In the genomic region with DNA sequence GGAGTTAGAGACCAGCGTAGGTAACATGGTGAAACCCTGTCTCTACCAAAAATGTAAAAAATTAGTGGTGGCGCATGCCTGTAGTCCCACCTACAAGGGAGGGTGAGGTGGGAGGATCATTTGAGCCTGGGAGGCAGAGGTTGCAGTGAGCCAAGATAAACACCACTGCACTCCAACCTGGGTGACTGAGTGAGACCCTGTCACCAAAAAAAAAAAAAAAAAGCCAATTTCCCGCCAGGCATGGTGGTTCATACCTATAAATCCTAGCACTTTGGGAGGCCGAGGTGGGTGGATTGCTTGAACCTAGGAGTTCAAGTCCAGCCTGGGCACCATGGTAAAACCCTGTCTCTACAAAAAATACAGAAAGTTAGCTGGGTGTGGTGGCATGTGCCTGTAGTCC, we compare ENCODE assay signal across 10 cellular contexts.
"Had no signal": no experiment of that assay in that cellular context is flagged by ENCODE, and none has a peak within 500 bp of the region (broad histone marks: within the 10 kb centered on the region; RNA-seq: fewer than 3 reads in every experiment).

No MANE protein-coding gene starts in this region.

- H3K9me3 Mint-ChIP-seq: H9, HFFc6 had no signal

- H3K27ac Mint-ChIP-seq: HFFc6 had no signal

- H3K27ac ChIP-seq: GM23248, KMS-11 had no signal

- H3K9ac ChIP-seq: GM23248, KMS-11 had no signal

- H3K4me3 Mint-ChIP-seq: H9, HFFc6 had no signal

- DNase-seq: GM23248, H9, HCEC 1CT, HFFc6, IMR-90, KBM-7 had no signal

- H2AFZ ChIP-seq: GM23248 had no signal

- H3K4me2 ChIP-seq: KMS-11 had no signal

- FAIRE-seq: H1, H54, HTR-8/SVneo had no signal

- H3K4me3 ChIP-seq: GM23248 had no signal
